ENCODE assay signal across 23 cellular contexts in the genomic region with DNA sequence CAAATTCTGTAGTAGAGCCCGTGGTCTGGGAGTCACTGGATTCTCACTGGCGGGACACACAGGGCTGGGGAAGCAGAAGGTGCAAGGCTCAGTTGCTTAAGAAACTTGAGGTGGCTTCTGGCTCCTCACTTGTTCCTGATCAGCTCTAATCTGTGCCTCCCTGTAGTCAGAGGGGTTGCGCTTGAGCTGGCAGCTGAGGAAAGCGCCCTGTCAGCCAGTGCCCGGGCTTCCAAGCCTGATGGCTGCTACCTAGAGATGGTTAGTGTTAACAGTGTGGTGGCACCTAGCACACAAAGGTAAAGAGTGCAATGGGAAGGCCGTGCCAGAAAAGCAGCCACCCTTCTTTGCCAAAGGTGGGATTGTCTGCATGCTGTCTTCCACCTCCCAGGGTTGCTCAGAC. TPM values are rescaled to one million over a fixed set of nuclear protein-coding genes. Genes with fewer than 3 reads are reported as not detected.
A peak's percentile ranks its signal among the peaks of the same experiment; 100 is the strongest.
DNase-seq lines count a peak whose midpoint lies in the region; ATAC-seq and TF ChIP-seq lines count a peak whose summit lies in the region.
"Had no signal": no experiment of that assay in that cellular context is flagged by ENCODE, and none has a peak within 500 bp of the region (broad histone marks: within the 10 kb centered on the region; RNA-seq: fewer than 3 reads in every experiment).

No MANE protein-coding gene starts in this region.

- TF ChIP-seq CTCF in endodermal cell (conservative IDR thresholded peaks at IDR 0.05) = no peak

- H3K27ac Mint-ChIP-seq in CD4-positive, CD25-positive, alpha-beta regulatory T cell = peak overlapping the region in 1 of 3 donors; percentile 68
- H3K27ac Mint-ChIP-seq in IgD-negative memory B cell (peak overlapping the region in 2 of 3 donors; percentile 11 to 77), endodermal cell (peak overlapping the region; percentile 72)

- H4K12ac ChIP-seq in trophoblast cell (ENCODE audit: low read depth, low read length) = no peak overlapping the region

- H3K4ac ChIP-seq in trophoblast cell (ENCODE audit: low read depth, low read length) = peak overlapping the region; percentile 94

- no peaks in the 10 kb centered on the region for H3K27me3 Mint-ChIP-seq in CD4-positive, CD25-positive, alpha-beta regulatory T cell
- H3K27me3 Mint-ChIP-seq in IgD-negative memory B cell = no peaks in the 10 kb centered on the region
- no peaks in the 10 kb centered on the region for H3K27me3 Mint-ChIP-seq in endodermal cell (ENCODE audit: insufficient read depth)
- H3K27me3 Mint-ChIP-seq: CD4-positive, alpha-beta memory T cell had no signal

- no peak overlapping the region for H3K14ac ChIP-seq in trophoblast cell (ENCODE audit: low read length)

- no peak overlapping the region for H3K23ac ChIP-seq in trophoblast cell (ENCODE audit: low read length)

- H3K9me3 ChIP-seq in CD4-positive, CD25-positive, alpha-beta regulatory T cell (ENCODE audit: control insufficient read depth in 2 of 2, low read length in 2 of 2) = no peaks in the 10 kb centered on the region
- H3K9me3 ChIP-seq in endodermal cell (ENCODE audit: control insufficient read depth, low read length) = no peaks in the 10 kb centered on the region
- H3K9me3 ChIP-seq in trophoblast cell (ENCODE audit: insufficient read depth, low read depth, low read length) = no peaks in the 10 kb centered on the region
- H3K9me3 ChIP-seq: esophagus muscularis mucosa, suprapubic skin had no signal

- no peak overlapping the region for H2AFZ ChIP-seq in trophoblast cell (ENCODE audit: insufficient read depth, low read length, poor library complexity)

- H3K36me3 ChIP-seq in CD4-positive, CD25-positive, alpha-beta regulatory T cell (ENCODE audit: control insufficient read depth, insufficient read depth, low read length) = peaks cover 59% of the 10 kb centered on the region
- peaks cover 61% of the 10 kb centered on the region for H3K36me3 ChIP-seq in endodermal cell (ENCODE audit: control insufficient read depth, insufficient read depth, low read length)
- H3K36me3 ChIP-seq in trophoblast cell (ENCODE audit: control insufficient read depth in 1 of 2, insufficient read depth in 2 of 2, low read length in 2 of 2) = peaks cover 20 to 34% of the 10 kb centered on the region in 2 experiments

- no peak for DNase-seq in CD4-positive, CD25-positive, alpha-beta regulatory T cell
- DNase-seq in endodermal cell (peak; percentile 44), trophoblast cell (no peak), NCI-H1048 (lab: John Stamatoyannopoulos, UW) (no peak), NK-92 (lab: John Stamatoyannopoulos, UW; ENCODE audit: unreplicated experiment) (no peak)
- DNase-seq: activated CD4-positive, alpha-beta T cell treated with anti-CD3 and anti-CD28 coated beads for 48 hours; activated naive CD4-positive, alpha-beta T cell; CD4-positive, alpha-beta memory T cell; DMS153; effector CD4-positive, alpha-beta T cell; GDM1; kidney glomerular epithelial cell; NCI-H1417 treated with DMSO at 0.1 percent for 48 hours; NCI-H2107; NCI-H524 treated with DMSO at 0.1 percent for 48 hours; stimulated activated CD4-positive, alpha-beta T cell treated with anti-CD3 and anti-CD28 coated beads, Interleukin-15, amount 100 ng/mL, for 24 hours; SW 1271 had no signal

- peaks cover 78% of the 10 kb centered on the region for H3K4me1 ChIP-seq in CD4-positive, CD25-positive, alpha-beta regulatory T cell (ENCODE audit: control insufficient read depth, insufficient read depth, low read length, poor library complexity, severe bottlenecking)
- H3K4me1 ChIP-seq in endodermal cell (ENCODE audit: control insufficient read depth, insufficient read depth, low read length) = peaks cover 26% of the 10 kb centered on the region
- peaks cover 0 to 10% of the 10 kb centered on the region in 2 experiments for H3K4me1 ChIP-seq in trophoblast cell (ENCODE audit: control insufficient read depth in 1 of 2, insufficient read depth in 2 of 2, low read length in 2 of 2)

- H3K18ac ChIP-seq in trophoblast cell (ENCODE audit: low read length) = no peak overlapping the region

- ATAC-seq in CD4-positive, CD25-positive, alpha-beta regulatory T cell (ENCODE audit: low read depth in 2 of 2) = no peak
- ATAC-seq in HG02973 (IDR thresholded peaks at IDR 0.05; ENCODE audit: unreplicated experiment) = no peak

- no peak overlapping the region for H4K8ac ChIP-seq in trophoblast cell (ENCODE audit: low read depth, low read length)

- H3K4me3 Mint-ChIP-seq in CD4-positive, CD25-positive, alpha-beta regulatory T cell = peak overlapping the region in 3 of 4 donors; percentile 29 to 59 (median 55)
- H3K4me3 Mint-ChIP-seq in IgD-negative memory B cell (peak overlapping the region in 2 of 4 donors; percentile 12 to 50), endodermal cell (no peak overlapping the region)
- H3K4me3 Mint-ChIP-seq: neural crest cell had no signal

- peaks cover 38% of the 10 kb centered on the region for H3K79me2 ChIP-seq in trophoblast cell (ENCODE audit: control insufficient read depth, insufficient read depth, low read length, poor library complexity)

- no peaks in the 10 kb centered on the region for H3K27me3 ChIP-seq in CD4-positive, CD25-positive, alpha-beta regulatory T cell (ENCODE audit: control insufficient read depth, insufficient read depth, low read length)
- H3K27me3 ChIP-seq in endodermal cell (ENCODE audit: control insufficient read depth, insufficient read depth, low read length, poor library complexity, severe bottlenecking) (no peaks in the 10 kb centered on the region), trophoblast cell (ENCODE audit: insufficient read depth, low read length) (no peaks in the 10 kb centered on the region)
- H3K27me3 ChIP-seq: esophagus muscularis mucosa, suprapubic skin had no signal

- H3K4me1 Mint-ChIP-seq in CD4-positive, CD25-positive, alpha-beta regulatory T cell = peaks cover 34 to 96% (median 76%) of the 10 kb centered on the region in 4 donors
- H3K4me1 Mint-ChIP-seq in IgD-negative memory B cell (peaks cover 57 to 75% (median 70%) of the 10 kb centered on the region in 3 donors), endodermal cell (peaks cover 80% of the 10 kb centered on the region)

- H3K4me2 ChIP-seq in trophoblast cell (ENCODE audit: low read length) = no peak overlapping the region

- no peak overlapping the region for H2AK5ac ChIP-seq in trophoblast cell (ENCODE audit: low read length)

- H3K9ac ChIP-seq in endodermal cell (ENCODE audit: extremely low read depth, low read length, poor library complexity, severe bottlenecking) (no peak overlapping the region), trophoblast cell (ENCODE audit: low read length) (no peak overlapping the region)

- no peak overlapping the region for H2BK5ac ChIP-seq in trophoblast cell (ENCODE audit: low read depth, low read length, poor library complexity)

- WGBS in endodermal cell (ENCODE audit: insufficient coverage in 1 of 2, insufficient read length in 1 of 2), 2 experiments = 88 to 100% methylated on average over 3 to 6 of the region's 6 CpGs
- no CpG with 5 or more reads among the region's 6 CpGs for WGBS in trophoblast cell (ENCODE audit: extremely low coverage, insufficient coverage, insufficient read length)

- no peak overlapping the region for H3K4me3 ChIP-seq in CD4-positive, CD25-positive, alpha-beta regulatory T cell (ENCODE audit: low read depth, low read length)
- H3K4me3 ChIP-seq in endodermal cell (ENCODE audit: low read length) (peak overlapping the region; percentile 3), trophoblast cell (ENCODE audit: low read depth, low read length) (no peak overlapping the region)
- H3K4me3 ChIP-seq: esophagus muscularis mucosa, suprapubic skin had no signal

- no peak overlapping the region for H4K91ac ChIP-seq in trophoblast cell (ENCODE audit: low read depth, low read length)

- no peaks in the 10 kb centered on the region for H3K9me3 Mint-ChIP-seq in CD4-positive, CD25-positive, alpha-beta regulatory T cell
- H3K9me3 Mint-ChIP-seq in IgD-negative memory B cell = no peaks in the 10 kb centered on the region
- H3K9me3 Mint-ChIP-seq in endodermal cell = no peaks in the 10 kb centered on the region
- H3K9me3 Mint-ChIP-seq: CD4-positive, alpha-beta memory T cell; neural crest cell had no signal

- peaks cover 33% of the 10 kb centered on the region for H3K36me3 Mint-ChIP-seq in CD4-positive, CD25-positive, alpha-beta regulatory T cell
- H3K36me3 Mint-ChIP-seq in IgD-negative memory B cell (peaks cover 3% of the 10 kb centered on the region), endodermal cell (ENCODE audit: low read depth) (peaks cover 58% of the 10 kb centered on the region)

- H3K79me1 ChIP-seq in trophoblast cell (ENCODE audit: low read length) = no peaks in the 10 kb centered on the region

- no peak overlapping the region for H3K27ac ChIP-seq in CD4-positive, CD25-positive, alpha-beta regulatory T cell (ENCODE audit: insufficient read depth, low read length, poor library complexity, severe bottlenecking)
- H3K27ac ChIP-seq in endodermal cell (ENCODE audit: low read depth, low read length) (no peak overlapping the region), trophoblast cell (ENCODE audit: low read depth, low read length) (no peak overlapping the region)
- H3K27ac ChIP-seq: suprapubic skin had no signal

- no peak overlapping the region for H2BK120ac ChIP-seq in trophoblast cell (ENCODE audit: insufficient read depth, low read length, poor library complexity)

- no peak overlapping the region for H2BK12ac ChIP-seq in trophoblast cell (ENCODE audit: low read length)

RNA-seq across cellular contexts. Expression of a gene that starts 8.8 kb away (rescaled TPM):
- 263 TPM for total RNA-seq in CD4-positive, CD25-positive, alpha-beta regulatory T cell
- polyA plus RNA-seq in CD4-positive, CD25-positive, alpha-beta regulatory T cell = 100 to 1,000 TPM; 161 to 221 (median 184) TPM
- polyA plus RNA-seq in IgD-negative memory B cell = 210 TPM
- total RNA-seq in endodermal cell = 100 to 1,000 TPM; 271 to 370 TPM
- 198 TPM for polyA plus RNA-seq in endodermal cell (2013, experiment 1 of 2)
- polyA plus RNA-seq in endodermal cell (2013, experiment 2 of 2) = 223 TPM
- polyA plus RNA-seq in trophoblast cell (2013) = 145 and 148 TPM in 2 replicates

RNA-seq across cellular contexts. Expression of a gene that starts 40.5 kb away (rescaled TPM):
- 42.2 TPM for total RNA-seq in CD4-positive, CD25-positive, alpha-beta regulatory T cell
- polyA plus RNA-seq in CD4-positive, CD25-positive, alpha-beta regulatory T cell = 10 to 100 TPM; 34.3 to 58.4 (median 52.9) TPM
- 35.9 TPM for polyA plus RNA-seq in IgD-negative memory B cell
- 10 to 100 TPM; 31.8 to 35.9 TPM for total RNA-seq in endodermal cell
- 21.8 TPM for polyA plus RNA-seq in endodermal cell (2013, experiment 1 of 2)
- 20.4 TPM for polyA plus RNA-seq in endodermal cell (2013, experiment 2 of 2)
- 22.2 and 22.7 TPM in 2 replicates for polyA plus RNA-seq in trophoblast cell (2013)

RNA-seq across cellular contexts. Expression of a gene that starts 48.8 kb away (rescaled TPM):
- 3.7 TPM for total RNA-seq in CD4-positive, CD25-positive, alpha-beta regulatory T cell
- polyA plus RNA-seq in CD4-positive, CD25-positive, alpha-beta regulatory T cell = under 1 TPM in 2 of 4 donors, not detected in 2; 0.06 to 0.21 TPM
- not detected for polyA plus RNA-seq in IgD-negative memory B cell
- 1 to 10 TPM in 1 of 2 donors, under 1 TPM in 1; 0.40 to 1.9 TPM for total RNA-seq in endodermal cell
- polyA plus RNA-seq in endodermal cell (2013, experiment 1 of 2) = 1.00 TPM
- 0.58 TPM for polyA plus RNA-seq in endodermal cell (2013, experiment 2 of 2)
- polyA plus RNA-seq in trophoblast cell (2013) = 0.07 and 0.11 TPM in 2 replicates
- total RNA-seq: M059J had no signal
- polyA plus RNA-seq: CD4-positive, alpha-beta memory T cell had no signal
